15 cellular contexts compared by ENCODE assay signal in genomic region chr3:115788921-115789470, GRCh38.
DNase-seq lines count a peak whose midpoint lies in the region; ATAC-seq, FAIRE-seq and TF ChIP-seq lines count a peak whose summit lies in the region.
"Had no signal": no experiment of that assay in that cellular context is flagged by ENCODE, and none has a peak within 500 bp of the region (broad histone marks: within the 10 kb centered on the region; RNA-seq: fewer than 3 reads in every experiment).

No MANE protein-coding gene starts in this region.

- H3K9me3 ChIP-seq in A549 (no peaks in the 10 kb centered on the region), T-helper 17 cell (ENCODE audit: control insufficient read depth, low read length, poor library complexity, severe bottlenecking) (no peaks in the 10 kb centered on the region), spleen (no peaks in the 10 kb centered on the region)
- no peaks in the 10 kb centered on the region for H3K9me3 ChIP-seq in CD8-positive, alpha-beta memory T cell (ENCODE audit: low read length)
- H3K9me3 ChIP-seq: sigmoid colon had no signal

- peak overlapping the region; percentile 78 to 92 for H3K27ac ChIP-seq in A549
- H3K27ac ChIP-seq in CD8-positive, alpha-beta memory T cell (ENCODE audit: low read depth, low read length), result no peak overlapping the region
- H3K27ac ChIP-seq in spleen, result no peak overlapping the region
- H3K27ac ChIP-seq: BLaER1 treated with 17β-estradiol and CSF1 and Interleukin-3, amounts not matched to agents 10 nM and 100 nM; hepatocyte; sigmoid colon; VCaP had no signal

- ATAC-seq in A549 (peak in 1 of 2 experiments; percentile 10; a peak in 3 of 6 replicates), T-helper 17 cell (no peak), HG02981 (IDR thresholded peaks at IDR 0.05; ENCODE audit: unreplicated experiment) (no peak), HG03045 (IDR thresholded peaks at IDR 0.05; ENCODE audit: unreplicated experiment) (no peak)

- DNase-seq in A549 (ENCODE audit: low read depth in 1 of 2, low spot score in 1 of 2) (peak; percentile 21 to 65), H54 (ENCODE audit: insufficient read length, low spot score) (peak; percentile 44), T-helper 17 cell (no peak), fibroblast of the conjunctiva (ENCODE audit: low read depth) (peak; percentile 54), spleen (no peak)
- DNase-seq in CD8-positive, alpha-beta memory T cell, result no peak
- DNase-seq: sigmoid colon had no signal

- H3K27me3 Mint-ChIP-seq in T-helper 17 cell, result no peaks in the 10 kb centered on the region
- H3K27me3 Mint-ChIP-seq in CD8-positive, alpha-beta memory T cell, result peaks cover 0 to 6% of the 10 kb centered on the region in 2 donors

- TF ChIP-seq POLR2A in A549 (IDR thresholded peaks at IDR 0.05; ENCODE audit: low read length) (no peak), H54 (IDR thresholded peaks at IDR 0.05; ENCODE audit: low read depth, low read length) (no peak), spleen (IDR thresholded peaks at IDR 0.05) (no peak)

- 19% methylated on average over 4 of the region's 4 CpGs for WGBS in A549 (ENCODE audit: missing lambda C conversion rate)
- WGBS in spleen, 5 donors, result 78 to 83% (median 80%) methylated on average over 4 of the region's 4 CpGs

- no peak for TF ChIP-seq EP300 in A549 (IDR thresholded peaks at IDR 0.05)

- peak overlapping the region; percentile 66 for H3K4me2 ChIP-seq in A549
- H3K4me2 ChIP-seq: BLaER1 treated with 17β-estradiol and CSF1 and Interleukin-3, amounts not matched to agents 10 nM and 100 nM; hepatocyte had no signal

- no peaks in the 10 kb centered on the region for H3K36me3 Mint-ChIP-seq in T-helper 17 cell (ENCODE audit: low read depth)
- H3K36me3 Mint-ChIP-seq in CD8-positive, alpha-beta memory T cell, result peaks cover 0 to 2% (median 0%) of the 10 kb centered on the region in 3 donors

- H3K9me3 Mint-ChIP-seq in CD8-positive, alpha-beta memory T cell, result no peaks in the 10 kb centered on the region
- H3K9me3 Mint-ChIP-seq: activated T-helper 1 cell treated with anti-CD3 and anti-CD28 coated beads, Interleukin-12 subunit alpha, Interleukin-12 subunit beta, Interleukin-2, Interleukin-4 antibody, amounts not matched to agents 30 ng/mL and 10 ng/mL and 1 ng/mL, durations not matched to agents 14 hours and 24 hours and 36 hours; dendritic cell treated with granulocyte-macrophage colony-stimulating factor and Interleukin-4, amounts not matched to agents 40 ng/mL and 50 ng/mL, for 4 days had no signal

- FAIRE-seq in A549 (lab: Jason Lieb, UNC) (no peak), H54 (lab: Jason Lieb, UNC) (peak; percentile 81)
- FAIRE-seq: GM12891 had no signal

- intact Hi-C loops in spleen (cut with DNase I; ENCODE audit: low total_unique reads), result no loop called here

- no peak for TF ChIP-seq RAD21 in A549 (conservative IDR thresholded peaks at IDR 0.05 in 1 of 2, IDR thresholded peaks at IDR 0.05 in 1 of 2)

- H3K27me3 ChIP-seq in CD8-positive, alpha-beta memory T cell (ENCODE audit: insufficient read depth, low read length, poor library complexity, severe bottlenecking), result no peaks in the 10 kb centered on the region
- H3K27me3 ChIP-seq in spleen (replicated peaks in 1 of 7), result peaks cover 0 to 11% (median 0%) of the 10 kb centered on the region in 7 donors
- H3K27me3 ChIP-seq: BLaER1 treated with 17β-estradiol and CSF1 and Interleukin-3, amounts not matched to agents 10 nM and 100 nM; hepatocyte had no signal

- H3K4me1 Mint-ChIP-seq in T-helper 17 cell, result peaks cover 35% of the 10 kb centered on the region
- H3K4me1 Mint-ChIP-seq in CD8-positive, alpha-beta memory T cell, result peaks cover 25 to 38% (median 29%) of the 10 kb centered on the region in 3 donors

- peak overlapping the region; percentile 32 for H3K27ac Mint-ChIP-seq in T-helper 17 cell
- H3K27ac Mint-ChIP-seq in CD8-positive, alpha-beta memory T cell, result no peak overlapping the region
- H3K27ac Mint-ChIP-seq: activated T-helper 1 cell treated with anti-CD3 and anti-CD28 coated beads, Interleukin-12 subunit alpha, Interleukin-12 subunit beta, Interleukin-2, Interleukin-4 antibody, amounts not matched to agents 30 ng/mL and 10 ng/mL and 1 ng/mL, durations not matched to agents 14 hours and 24 hours and 36 hours; dendritic cell treated with granulocyte-macrophage colony-stimulating factor and Interleukin-4, amounts not matched to agents 40 ng/mL and 50 ng/mL, for 4 days had no signal

- no peaks in the 10 kb centered on the region for H3K36me3 ChIP-seq in CD8-positive, alpha-beta memory T cell (ENCODE audit: insufficient read depth, low read length)
- no peaks in the 10 kb centered on the region for H3K36me3 ChIP-seq in spleen
- H3K36me3 ChIP-seq: BLaER1 treated with 17β-estradiol and CSF1 and Interleukin-3, amounts not matched to agents 10 nM and 100 nM; sigmoid colon had no signal

- CTCF ChIA-PET in A549 (lab: Yijun Ruan, JAX), result interaction anchor here (0.7 to 6.9 kb wide), 7 partner anchors 11 to 571 kb away, joined by 3 to 61 read pairs (median 4); no protein-coding TSS in a partner anchor
- CTCF ChIA-PET in CD8-positive, alpha-beta memory T cell (lab: Charles Lee), result interaction anchor here (0.8 to 1.3 kb wide), 2 partner anchors 8 to 26 kb away, joined by 3 read pairs; no protein-coding TSS in a partner anchor

- H3K4me1 ChIP-seq in A549 (peaks cover 60% of the 10 kb centered on the region), spleen (peaks cover 0 to 21% (median 10%) of the 10 kb centered on the region in 6 donors)
- H3K4me1 ChIP-seq in CD8-positive, alpha-beta memory T cell (ENCODE audit: insufficient read depth, low read length), result peaks cover 18% of the 10 kb centered on the region

- TF ChIP-seq CTCF in A549 (IDR thresholded peaks at IDR 0.05), result no peak
- no peak for TF ChIP-seq CTCF in spleen (IDR thresholded peaks at IDR 0.05 in 8 of 11, conservative IDR thresholded peaks at IDR 0.05 in 3 of 11)

- H3K4me3 ChIP-seq in A549 (no peak overlapping the region), spleen (no peak overlapping the region)
- no peak overlapping the region for H3K4me3 ChIP-seq in CD8-positive, alpha-beta memory T cell (ENCODE audit: low read length)
- H3K4me3 ChIP-seq: BLaER1 treated with 17β-estradiol and CSF1 and Interleukin-3, amounts not matched to agents 10 nM and 100 nM; hepatocyte; sigmoid colon had no signal

- H3K4me3 Mint-ChIP-seq in T-helper 17 cell, result no peak overlapping the region
- peak overlapping the region in 1 of 7 donors; percentile 2 for H3K4me3 Mint-ChIP-seq in CD8-positive, alpha-beta memory T cell
- H3K4me3 Mint-ChIP-seq: activated T-helper 1 cell treated with anti-CD3 and anti-CD28 coated beads, Interleukin-12 subunit alpha, Interleukin-12 subunit beta, Interleukin-2, Interleukin-4 antibody, amounts not matched to agents 30 ng/mL and 10 ng/mL and 1 ng/mL, durations not matched to agents 14 hours and 24 hours and 36 hours; dendritic cell treated with granulocyte-macrophage colony-stimulating factor and Interleukin-4, amounts not matched to agents 40 ng/mL and 50 ng/mL, for 4 days had no signal

- POLR2A ChIA-PET in A549 (lab: Yijun Ruan, JAX), result no interaction called here
- POLR2A ChIA-PET in CD8-positive, alpha-beta memory T cell (lab: Charles Lee), result interaction anchor here (0.9 kb wide), 1 partner anchor 15 kb away, joined by 3 read pairs; no protein-coding TSS in a partner anchor

TF ChIP-seq in A549, 52 proteins besides CTCF, POLR2A, EP300 and RAD21 (continues in another document):
- TF ChIP-seq RARB (CRISPR knock-in tag; IDR thresholded peaks at IDR 0.05) (no peak), CEBPB (IDR thresholded peaks at IDR 0.05) (peak in 1 of 2 experiments; percentile 27; a peak in 1 of 4 replicates), FOXS1 (CRISPR knock-in tag; IDR thresholded peaks at IDR 0.05) (no peak), CBX2 (IDR thresholded peaks at IDR 0.05; ENCODE audit: borderline replicate concordance, low read depth) (no peak), E2F6 (IDR thresholded peaks at IDR 0.05; ENCODE audit: borderline replicate concordance, low read depth) (0 out of 2 replicates have a peak, but pooled peaks have one; percentile 13), NR3C1 (IDR thresholded peaks at IDR 0.05) (no peak), GATA3 (IDR thresholded peaks at IDR 0.05; ENCODE audit: borderline replicate concordance) (peak; percentile 77), MAX (IDR thresholded peaks at IDR 0.05) (peak; percentile 40; the same call in 1 of the 2 replicates), PHF8 (IDR thresholded peaks at IDR 0.05; ENCODE audit: borderline replicate concordance, low read depth) (no peak), JUNB (IDR thresholded peaks at IDR 0.05) (peak; percentile 74), TP53 (CRISPR knock-in tag; IDR thresholded peaks at IDR 0.05) (no peak), RCOR1 (IDR thresholded peaks at IDR 0.05; ENCODE audit: low read depth, low read length) (no peak), CHD4 (IDR thresholded peaks at IDR 0.05; ENCODE audit: borderline replicate concordance) (no peak), USF2 (IDR thresholded peaks at IDR 0.05) (no peak), CBX8 (IDR thresholded peaks at IDR 0.05) (no peak), ATOH8 (CRISPR knock-in tag; IDR thresholded peaks at IDR 0.05; ENCODE audit: low read depth) (0 out of 2 replicates have a peak, but pooled peaks have one; percentile 63), NFE2L2 (conservative IDR thresholded peaks at IDR 0.05; ENCODE audit: low read length) (no peak)

Comparison
In these comparisons a context has a peak if more than half of its experiments do, and no peak if none do; other contexts are left out.
1. DNase-seq: peak in A549 (2 of 2), H54 (single experiment) and fibroblast of the conjunctiva (single experiment); none in T-helper 17 cell (0 of 3), CD8-positive, alpha-beta memory T cell (0 of 5) and spleen (single experiment).
2. H3K27ac ChIP-seq: peak in A549 (2 of 2); none in CD8-positive, alpha-beta memory T cell (single experiment) and spleen (0 of 8).